In genomic region chr9:117706421-117707150, GRCh38 we compare ENCODE assay signal across 12 cellular contexts. TPM values are rescaled to one million over a fixed set of nuclear protein-coding genes. Genes with fewer than 3 reads are reported as not detected.
DNase-seq lines count a peak whose midpoint lies in the region; ATAC-seq and TF ChIP-seq lines count a peak whose summit lies in the region.
"Had no signal": no experiment of that assay in that cellular context is flagged by ENCODE, and none has a peak within 500 bp of the region (broad histone marks: within the 10 kb centered on the region; RNA-seq: fewer than 3 reads in every experiment).

No MANE protein-coding gene starts in this region.

- intact Hi-C loops in spleen (cut with DNase I; ENCODE audit: low total_unique reads) (no loop called here), lower leg skin (cut with DNase I; ENCODE audit: low total_unique reads) (no loop called here)

- no peak for TF ChIP-seq CTCF in spleen (IDR thresholded peaks at IDR 0.05 in 8 of 11, conservative IDR thresholded peaks at IDR 0.05 in 3 of 11)
- no peak for TF ChIP-seq CTCF in lower leg skin (IDR thresholded peaks at IDR 0.05)

- peak overlapping the region; percentile 8 to 72 (median 54) for H3K4me3 ChIP-seq in spleen
- no peak overlapping the region for H3K4me3 ChIP-seq in lower leg skin (ENCODE audit: low read depth, poor library complexity, severe bottlenecking)

- peak; percentile 8 for DNase-seq in NCI-H2196 (lab: John Stamatoyannopoulos, UW; ENCODE audit: unreplicated experiment)
- DNase-seq in NCI-H2196 treated with DMSO at 0.1 percent for 48 hours (lab: John Stamatoyannopoulos, UW; ENCODE audit: unreplicated experiment) = no peak
- DNase-seq in RPMI7951 (ENCODE audit: low read depth) = peak; percentile 24
- peak; percentile 32 for DNase-seq in left kidney (ENCODE audit: low read depth, low spot score)
- no peak for DNase-seq in spleen
- no peak for DNase-seq in NCI-H1048 (lab: John Stamatoyannopoulos, UW)
- no peak for DNase-seq in lower leg skin (ENCODE audit: low spot score in 2 of 2)
- DNase-seq: foreskin fibroblast; left lung; NCI-H1105 treated with DMSO at 0.1 percent for 48 hours; stimulated activated CD8-positive, alpha-beta memory T cell treated with anti-CD3 and anti-CD28 coated beads, Interleukin-4, amount 100 ng/mL, for 48 hours had no signal

- TF ChIP-seq POLR2A in spleen (IDR thresholded peaks at IDR 0.05) (no peak), lower leg skin (IDR thresholded peaks at IDR 0.05) (no peak)

- ATAC-seq in HG02678 (IDR thresholded peaks at IDR 0.05; ENCODE audit: unreplicated experiment) = no peak
- ATAC-seq: left lung had no signal

- WGBS in spleen, 5 donors = 33 to 47% (median 44%) methylated on average over 5 of the region's 5 CpGs
- WGBS in lower leg skin, 2 donors = 54 to 58% methylated on average over 5 of the region's 5 CpGs

- H3K9me3 ChIP-seq in spleen = no peaks in the 10 kb centered on the region
- H3K9me3 ChIP-seq: left lung had no signal

- peaks cover 0 to 84% (median 35%) of the 10 kb centered on the region in 6 donors for H3K4me1 ChIP-seq in spleen

- H3K36me3 ChIP-seq in spleen = peaks cover 0 to 45% (median 18%) of the 10 kb centered on the region in 6 donors

- H3K27me3 ChIP-seq in spleen (replicated peaks in 1 of 7) = no peaks in the 10 kb centered on the region
- H3K27me3 ChIP-seq: left lung had no signal

- H3K27ac ChIP-seq in spleen = peak overlapping the region; percentile 30 to 93 (median 92)

RNA-seq across cellular contexts. Expression of gene TLR4, which starts 2.4 kb away (rescaled TPM):
- 15.9 and 21.0 TPM in 2 replicates for total RNA-seq in RPMI7951 (2014; rRNA removed; shearing (Covaris generic))
- 100 to 1,000 TPM in 5 of 7 donors, 10 to 100 TPM in 2; 62.8 to 216 (median 136) TPM for total RNA-seq in spleen
- polyA plus RNA-seq in spleen = 10 to 100 TPM in 1 of 3 donors, 1 to 10 TPM in 2; 6.3 to 14.8 (median 7.8) TPM
- total RNA-seq in lower leg skin = 10 to 100 TPM in 1 of 4 donors, 1 to 10 TPM in 3; 3.9 to 11.3 (median 5.3) TPM

Comparison
In these comparisons a context has a peak if more than half of its experiments do, and no peak if none do; other contexts are left out.
1. DNase-seq: peak in NCI-H2196 (single experiment), RPMI7951 (single experiment) and left kidney (single experiment); none in NCI-H2196 treated with DMSO at 0.1 percent for 48 hours (single experiment), spleen (single experiment), NCI-H1048 (single experiment) and lower leg skin (0 of 2).